In the genomic region with DNA sequence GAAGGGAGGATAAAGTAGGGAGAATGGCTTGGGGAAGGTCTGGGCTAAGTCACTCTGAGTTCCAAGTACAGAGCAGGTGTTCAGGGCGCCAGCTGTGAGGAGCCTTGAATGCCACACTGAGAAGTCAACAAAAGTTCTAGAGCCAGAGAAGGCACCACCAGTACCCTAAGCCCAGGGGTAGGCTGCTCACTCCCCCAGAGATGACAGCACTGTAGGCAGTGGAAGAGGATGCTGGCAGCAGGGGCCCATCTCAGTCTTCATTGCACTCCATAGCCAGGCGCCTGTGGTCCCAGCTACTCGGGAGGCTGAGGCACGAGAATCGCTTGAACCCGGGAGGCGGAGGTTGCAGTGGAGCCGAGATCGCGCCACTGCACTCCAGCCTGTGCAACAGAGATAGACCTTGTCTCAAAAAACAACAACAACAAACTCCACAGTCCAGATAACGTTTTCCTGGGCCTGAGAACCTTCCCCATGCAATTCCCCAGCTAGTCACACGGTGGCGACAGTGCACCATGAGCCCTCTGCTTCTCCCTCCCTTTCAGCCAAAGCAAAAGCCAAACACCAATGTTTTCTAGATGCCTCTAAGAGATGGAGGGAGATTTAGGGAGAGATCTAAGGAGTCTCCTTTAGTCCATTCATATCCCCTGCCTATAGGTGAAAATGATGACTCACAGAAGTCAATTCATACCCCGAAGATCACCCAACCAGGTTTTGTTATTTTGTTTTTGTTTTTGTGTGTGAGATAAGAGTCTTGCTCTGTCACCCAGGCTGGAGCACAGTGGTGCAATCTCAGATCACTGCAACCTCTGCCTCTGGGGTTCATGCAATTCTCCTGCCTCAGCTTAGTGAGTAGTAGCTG, we compare ENCODE assay signal across 8 cellular contexts. TPM values are rescaled to one million over a fixed set of nuclear protein-coding genes. Genes with fewer than 3 reads are reported as not detected.
DNase-seq lines count a peak whose midpoint lies in the region; ATAC-seq and TF ChIP-seq lines count a peak whose summit lies in the region.

No MANE protein-coding gene starts in this region.

- ATAC-seq in PC-3 (peak; percentile 77), GM21390 (IDR thresholded peaks at IDR 0.05; ENCODE audit: unreplicated experiment) (no peak)
- ATAC-seq in natural killer cell treated with Interleukin-12 subunit alpha and Interleukin-12 subunit beta and Interleukin-15 and Interleukin-18, amount 100 ng/mL, for 72 hours = peak; percentile 56 to 62
- peak; percentile 63 to 64 for ATAC-seq in stimulated activated naive B cell treated with anti-CD40 and anti-IgM and Interleukin-4, amounts not matched to agents 10 μg/mL and 1 μg/mL and 100 μg/mL, for 72 hours (replicated peaks)

- H3K27me3 Mint-ChIP-seq in activated T-cell treated with anti-CD3 and anti-CD28 coated beads, Interleukin-2, amount 50 U/mL, for 24 hours = no peaks in the 10 kb centered on the region
- H3K27me3 Mint-ChIP-seq in natural killer cell treated with Interleukin-12 subunit alpha and Interleukin-12 subunit beta and Interleukin-15 and Interleukin-18, amount 100 ng/mL, for 72 hours = no peaks in the 10 kb centered on the region
- peaks cover 0 to 4% of the 10 kb centered on the region in 2 donors for H3K27me3 Mint-ChIP-seq in stimulated activated naive B cell treated with anti-CD40 and anti-IgM and Interleukin-4, amounts not matched to agents 10 μg/mL and 1 μg/mL and 100 μg/mL, for 72 hours

- H3K9me3 ChIP-seq in PC-3 (ENCODE audit: low read length) (no peaks in the 10 kb centered on the region), esophagus muscularis mucosa (no peaks in the 10 kb centered on the region)

- H3K27ac ChIP-seq in PC-3 (ENCODE audit: low read length) (no peak overlapping the region), esophagus muscularis mucosa (replicated peaks in 1 of 4) (no peak overlapping the region)

- TF ChIP-seq CTCF in GM06990 (IDR thresholded peaks at IDR 0.05; ENCODE audit: insufficient read depth, low read length, poor library complexity, severe bottlenecking) = peak; percentile 98
- TF ChIP-seq CTCF in PC-3 (conservative IDR thresholded peaks at IDR 0.05; ENCODE audit: low read depth, low read length) = peak; percentile 98
- peak; percentile 98 to 100 (median 99) for TF ChIP-seq CTCF in esophagus muscularis mucosa (IDR thresholded peaks at IDR 0.05)

- TF ChIP-seq POLR2A in esophagus muscularis mucosa (IDR thresholded peaks at IDR 0.05; ENCODE audit: low read depth) = no peak

- intact Hi-C loops in PC-3 (cut with micrococcal nuclease) = loop anchor here (1.0 to 5.0 kb wide), 5 partner anchors 17 to 456 kb away; no protein-coding TSS in a partner anchor
- intact Hi-C loops in esophagus muscularis mucosa (cut with DNase I) = loop anchor here (5.0 to 10.0 kb wide), 3 partner anchors 81 to 191 kb away; partner anchors contain the start of genes PRELID1 and RAB24

- H3K79me2 ChIP-seq in PC-3 (ENCODE audit: low read length) = no peaks in the 10 kb centered on the region

- H3K4me2 ChIP-seq in PC-3 (ENCODE audit: low read length) = no peak overlapping the region

- no peak for TF ChIP-seq EP300 in esophagus muscularis mucosa (IDR thresholded peaks at IDR 0.05)

- H3K36me3 Mint-ChIP-seq in activated T-cell treated with anti-CD3 and anti-CD28 coated beads, Interleukin-2, amount 50 U/mL, for 24 hours (ENCODE audit: low read depth) = peaks cover 2% of the 10 kb centered on the region
- H3K36me3 Mint-ChIP-seq in natural killer cell treated with Interleukin-12 subunit alpha and Interleukin-12 subunit beta and Interleukin-15 and Interleukin-18, amount 100 ng/mL, for 72 hours = no peaks in the 10 kb centered on the region
- H3K36me3 Mint-ChIP-seq in stimulated activated naive B cell treated with anti-CD40 and anti-IgM and Interleukin-4, amounts not matched to agents 10 μg/mL and 1 μg/mL and 100 μg/mL, for 72 hours = peaks cover 0 to 4% of the 10 kb centered on the region in 2 donors

- H3K9me3 Mint-ChIP-seq in activated T-cell treated with anti-CD3 and anti-CD28 coated beads, Interleukin-2, amount 50 U/mL, for 24 hours = peaks cover 3% of the 10 kb centered on the region
- peaks cover 5% of the 10 kb centered on the region for H3K9me3 Mint-ChIP-seq in natural killer cell treated with Interleukin-12 subunit alpha and Interleukin-12 subunit beta and Interleukin-15 and Interleukin-18, amount 100 ng/mL, for 72 hours
- peaks cover 0 to 5% of the 10 kb centered on the region in 2 donors for H3K9me3 Mint-ChIP-seq in stimulated activated naive B cell treated with anti-CD40 and anti-IgM and Interleukin-4, amounts not matched to agents 10 μg/mL and 1 μg/mL and 100 μg/mL, for 72 hours

- CTCF ChIA-PET in PC-3 (lab: Charles Lee) = interaction anchor here (0.6 to 1.1 kb wide), 4 partner anchors 22 to 204 kb away, joined by 3 to 8 read pairs (median 6); no protein-coding TSS in a partner anchor

- WGBS in esophagus muscularis mucosa = 28% methylated on average over 8 of the region's 14 CpGs

- H3K4me3 ChIP-seq in GM06990 (replicated peaks; ENCODE audit: low read depth, low read length) (no peak overlapping the region), PC-3 (ENCODE audit: low read length) (no peak overlapping the region), esophagus muscularis mucosa (peak overlapping the region in 1 of 4 donors; percentile 20)

- peaks cover 17% of the 10 kb centered on the region for H3K4me1 Mint-ChIP-seq in activated T-cell treated with anti-CD3 and anti-CD28 coated beads, Interleukin-2, amount 50 U/mL, for 24 hours (ENCODE audit: low read depth)
- H3K4me1 Mint-ChIP-seq in natural killer cell treated with Interleukin-12 subunit alpha and Interleukin-12 subunit beta and Interleukin-15 and Interleukin-18, amount 100 ng/mL, for 72 hours (ENCODE audit: low read depth in 2 of 2) = peaks cover 14 to 24% of the 10 kb centered on the region in 2 donors
- peaks cover 12 to 34% of the 10 kb centered on the region in 2 donors for H3K4me1 Mint-ChIP-seq in stimulated activated naive B cell treated with anti-CD40 and anti-IgM and Interleukin-4, amounts not matched to agents 10 μg/mL and 1 μg/mL and 100 μg/mL, for 72 hours

- no peak overlapping the region for H3K4me3 Mint-ChIP-seq in activated T-cell treated with anti-CD3 and anti-CD28 coated beads, Interleukin-2, amount 50 U/mL, for 24 hours
- no peak overlapping the region for H3K4me3 Mint-ChIP-seq in natural killer cell treated with Interleukin-12 subunit alpha and Interleukin-12 subunit beta and Interleukin-15 and Interleukin-18, amount 100 ng/mL, for 72 hours
- no peak overlapping the region for H3K4me3 Mint-ChIP-seq in stimulated activated naive B cell treated with anti-CD40 and anti-IgM and Interleukin-4, amounts not matched to agents 10 μg/mL and 1 μg/mL and 100 μg/mL, for 72 hours

- H4K20me1 ChIP-seq in PC-3 (ENCODE audit: low read length) = no peaks in the 10 kb centered on the region

- no peaks in the 10 kb centered on the region for H3K27me3 ChIP-seq in GM06990 (replicated peaks; ENCODE audit: control insufficient read depth, insufficient read depth, low read length)
- no peaks in the 10 kb centered on the region for H3K27me3 ChIP-seq in PC-3 (ENCODE audit: low read length)
- H3K27me3 ChIP-seq in esophagus muscularis mucosa = no peaks in the 10 kb centered on the region

- peak overlapping the region; percentile 43; the same call in 1 of the 2 replicates for H2AFZ ChIP-seq in PC-3 (ENCODE audit: low read length)

- H3K9ac ChIP-seq in PC-3 (ENCODE audit: low read length) = no peak overlapping the region

- no peak overlapping the region for H3K27ac Mint-ChIP-seq in activated T-cell treated with anti-CD3 and anti-CD28 coated beads, Interleukin-2, amount 50 U/mL, for 24 hours
- no peak overlapping the region for H3K27ac Mint-ChIP-seq in natural killer cell treated with Interleukin-12 subunit alpha and Interleukin-12 subunit beta and Interleukin-15 and Interleukin-18, amount 100 ng/mL, for 72 hours
- H3K27ac Mint-ChIP-seq in stimulated activated naive B cell treated with anti-CD40 and anti-IgM and Interleukin-4, amounts not matched to agents 10 μg/mL and 1 μg/mL and 100 μg/mL, for 72 hours = no peak overlapping the region

- no peaks in the 10 kb centered on the region for H3K36me3 ChIP-seq in GM06990 (ENCODE audit: control insufficient read depth, insufficient read depth, low read length)
- H3K36me3 ChIP-seq in PC-3 (ENCODE audit: low read depth, low read length) = no peaks in the 10 kb centered on the region
- no peaks in the 10 kb centered on the region for H3K36me3 ChIP-seq in esophagus muscularis mucosa

- H3K4me1 ChIP-seq in PC-3 (ENCODE audit: insufficient read depth, low read length) (no peaks in the 10 kb centered on the region), esophagus muscularis mucosa (peaks cover 17 to 36% (median 31%) of the 10 kb centered on the region in 4 donors)

- H3F3A ChIP-seq in PC-3 (ENCODE audit: low read length, unreplicated experiment) = no peaks in the 10 kb centered on the region

- POLR2A ChIA-PET in PC-3 (lab: Charles Lee; ENCODE audit: unreplicated experiment) = no interaction called here

- no TSS peak for BruUV-seq in PC-3 (replicated peaks; lab: Mats Ljungman, UMichigan)

- no peaks in the 10 kb centered on the region for H3K9me2 ChIP-seq in PC-3 (replicated peaks; ENCODE audit: low read length)

- DNase-seq in GM06990 (ENCODE audit: extremely low read depth, insufficient read length) = peak; percentile 44
- peak; percentile 90 for DNase-seq in HT-29 (ENCODE audit: low spot score)
- peak; percentile 89 for DNase-seq in PC-3
- DNase-seq in activated T-cell treated with anti-CD3 and anti-CD28 coated beads, Interleukin-2, amount 50 U/mL, for 24 hours = peak; percentile 88
- peak; percentile 95 for DNase-seq in esophagus muscularis mucosa (ENCODE audit: extremely low spot score)
- DNase-seq in natural killer cell treated with Interleukin-12 subunit alpha and Interleukin-12 subunit beta and Interleukin-15 and Interleukin-18, amount 100 ng/mL, for 72 hours (ENCODE audit: low spot score) = peak; percentile 81
- DNase-seq in stimulated activated naive B cell treated with anti-CD40 and anti-IgM and Interleukin-4, amounts not matched to agents 10 μg/mL and 1 μg/mL and 100 μg/mL, for 72 hours = peak; percentile 60

RNA-seq across cellular contexts. Expression of gene NSD1, which starts 19.8 kb away (rescaled TPM):
- 21.9 and 29.4 TPM in 2 replicates for total RNA-seq in HT-29 (2014; rRNA removed; shearing (Covaris generic))
- total RNA-seq in PC-3 (2014; rRNA removed) (48.9 and 70.5 TPM in 2 replicates), esophagus muscularis mucosa (10 to 100 TPM; 35.1 to 47.9 (median 43.7) TPM)
- 100 to 1,000 TPM in 1 of 2 donors, 10 to 100 TPM in 1; 96.8 to 166 TPM for total RNA-seq in natural killer cell treated with Interleukin-12 subunit alpha and Interleukin-12 subunit beta and Interleukin-15 and Interleukin-18, amount 100 ng/mL, for 72 hours

RNA-seq across cellular contexts. Expression of gene FGFR4, which starts 27.1 kb away (rescaled TPM):
- total RNA-seq in HT-29 (2014; rRNA removed; shearing (Covaris generic)) = 145 and 158 TPM in 2 replicates
- 24.6 and 34.9 TPM in 2 replicates for total RNA-seq in PC-3 (2014; rRNA removed)
- 1 to 10 TPM; 2.1 to 4.5 (median 3.8) TPM for total RNA-seq in esophagus muscularis mucosa
- total RNA-seq in natural killer cell treated with Interleukin-12 subunit alpha and Interleukin-12 subunit beta and Interleukin-15 and Interleukin-18, amount 100 ng/mL, for 72 hours = 1 to 10 TPM; 1.9 to 2.0 TPM

Comparison
In these comparisons a context has a peak if more than half of its experiments do, and no peak if none do; other contexts are left out.
1. DNase-seq: peak in every context shown above with its lines; median percentile 95 in esophagus muscularis mucosa; 90 in HT-29; 89 in PC-3; 88 in activated T-cell treated with anti-CD3 and anti-CD28 coated beads, Interleukin-2, amount 50 U/mL, for 24 hours; 81 in natural killer cell treated with Interleukin-12 subunit alpha and Interleukin-12 subunit beta and Interleukin-15 and Interleukin-18, amount 100 ng/mL, for 72 hours; 60 in stimulated activated naive B cell treated with anti-CD40 and anti-IgM and Interleukin-4, amounts not matched to agents 10 μg/mL and 1 μg/mL and 100 μg/mL, for 72 hours; 44 in GM06990.